19 cellular contexts compared by ENCODE assay signal in the genomic region with DNA sequence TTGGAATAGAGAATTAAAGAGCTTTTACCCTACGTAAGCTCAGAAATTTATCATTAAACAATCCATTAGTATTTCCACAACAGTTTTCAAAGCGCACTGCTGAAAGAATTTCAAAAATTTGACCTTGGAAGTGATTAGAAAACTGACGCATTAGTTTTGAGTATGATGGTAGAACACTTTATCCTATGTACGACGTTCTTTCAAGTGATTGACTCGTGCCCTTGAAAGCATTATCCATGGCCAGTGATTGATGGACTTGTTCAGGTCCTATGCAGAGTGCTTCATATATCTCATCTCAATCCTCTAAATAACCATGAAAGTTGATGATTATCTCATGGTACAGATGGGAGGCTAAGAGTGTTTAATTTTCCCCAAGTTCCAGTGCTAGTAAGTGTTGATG.
DNase-seq lines count a peak whose midpoint lies in the region; ATAC-seq and TF ChIP-seq lines count a peak whose summit lies in the region.
"Had no signal": no experiment of that assay in that cellular context is flagged by ENCODE, and none has a peak within 500 bp of the region (broad histone marks: within the 10 kb centered on the region; RNA-seq: fewer than 3 reads in every experiment).

No MANE protein-coding gene starts in this region.

- no peaks in the 10 kb centered on the region for H3F3A ChIP-seq in PC-3 (ENCODE audit: low read length, unreplicated experiment)

- no peaks in the 10 kb centered on the region for H3K36me3 Mint-ChIP-seq in mesothelial cell of epicardium
- no peaks in the 10 kb centered on the region for H3K36me3 Mint-ChIP-seq in CD14-positive monocyte

- no peak overlapping the region for H3K4me3 Mint-ChIP-seq in mesothelial cell of epicardium
- H3K4me3 Mint-ChIP-seq in CD14-positive monocyte: no peak overlapping the region

- H3K36me3 ChIP-seq in ascending aorta (no peaks in the 10 kb centered on the region), PC-3 (ENCODE audit: low read depth, low read length) (no peaks in the 10 kb centered on the region)
- H3K36me3 ChIP-seq: BLaER1 treated with 17β-estradiol and CSF1 and Interleukin-3, amounts not matched to agents 10 nM and 100 nM had no signal

- CTCF ChIA-PET in PC-3 (lab: Charles Lee): interaction anchor here (0.5 kb wide), 1 partner anchor 1158 kb away, joined by 3 read pairs; no protein-coding TSS in a partner anchor

- H3K4me1 ChIP-seq in ascending aorta: no peaks in the 10 kb centered on the region
- no peaks in the 10 kb centered on the region for H3K4me1 ChIP-seq in PC-3 (ENCODE audit: insufficient read depth, low read length)
- H3K4me1 ChIP-seq: BLaER1 treated with 17β-estradiol and CSF1 and Interleukin-3, amounts not matched to agents 10 nM and 100 nM had no signal

- no peaks in the 10 kb centered on the region for H3K9me2 ChIP-seq in PC-3 (replicated peaks; ENCODE audit: low read length)

- no peak overlapping the region for H2AFZ ChIP-seq in PC-3 (ENCODE audit: low read length)
- H2AFZ ChIP-seq: GM23248 had no signal

- BruUV-seq in PC-3 (replicated peaks; lab: Mats Ljungman, UMichigan): no TSS peak

- H4K20me1 ChIP-seq in PC-3 (ENCODE audit: low read length): no peaks in the 10 kb centered on the region
- H4K20me1 ChIP-seq: BLaER1 treated with 17β-estradiol and CSF1 and Interleukin-3, amounts not matched to agents 10 nM and 100 nM had no signal

- ATAC-seq in left cardiac atrium (peak; percentile 18 to 37), HG03432 (IDR thresholded peaks at IDR 0.05; ENCODE audit: unreplicated experiment) (no peak), PC-3 (no peak)
- ATAC-seq: A549 had no signal

- POLR2A ChIA-PET in PC-3 (lab: Charles Lee; ENCODE audit: unreplicated experiment): no interaction called here

- H3K4me3 ChIP-seq in ascending aorta: no peak overlapping the region
- H3K4me3 ChIP-seq in PC-3 (ENCODE audit: low read length): no peak overlapping the region
- H3K4me3 ChIP-seq: A549; BLaER1 treated with 17β-estradiol and CSF1 and Interleukin-3, amounts not matched to agents 10 nM and 100 nM; GM12878; GM23248 had no signal

- H3K9me3 Mint-ChIP-seq in mesothelial cell of epicardium (no peaks in the 10 kb centered on the region), CD14-positive monocyte (peaks cover 0 to 2% (median 0%) of the 10 kb centered on the region in 7 donors)

- H3K27ac Mint-ChIP-seq in mesothelial cell of epicardium (peak overlapping the region; percentile 75), CD14-positive monocyte (no peak overlapping the region)

- H3K27me3 ChIP-seq in ascending aorta: no peaks in the 10 kb centered on the region
- peaks cover 4% of the 10 kb centered on the region; the same call in 1 of the 2 replicates for H3K27me3 ChIP-seq in PC-3 (ENCODE audit: low read length)
- H3K27me3 ChIP-seq: BLaER1 treated with 17β-estradiol and CSF1 and Interleukin-3, amounts not matched to agents 10 nM and 100 nM had no signal

- H3K27me3 Mint-ChIP-seq in mesothelial cell of epicardium (ENCODE audit: low read depth): no peaks in the 10 kb centered on the region
- H3K27me3 Mint-ChIP-seq in CD14-positive monocyte (ENCODE audit: low read depth in 3 of 3): no peaks in the 10 kb centered on the region

- peak; percentile 61 for DNase-seq in DMS114 treated with DMSO at 0.1 percent for 48 hours (lab: John Stamatoyannopoulos, UW; ENCODE audit: unreplicated experiment)
- DNase-seq in ascending aorta (ENCODE audit: low spot score in 2 of 2): no peak
- DNase-seq in left cardiac atrium: no peak
- no peak for DNase-seq in mesothelial cell of epicardium (ENCODE audit: low spot score in 2 of 2, unreplicated experiment in 2 of 2)
- no peak for DNase-seq in CD14-positive monocyte (ENCODE audit: low spot score)
- DNase-seq in hepatic stellate cell (ENCODE audit: low spot score): no peak
- no peak for DNase-seq in PC-3
- DNase-seq: GDM1; GM23248; HCEC 1CT; NCI-H1930; NCI-H2171; NCI-H69; NK-92 treated with Interleukin-12 subunit alpha and Interleukin-12 subunit beta, amount 100 ng/mL, for 24 hours; OCI-M1 had no signal

- H3K4me2 ChIP-seq in PC-3 (ENCODE audit: low read length): no peak overlapping the region
- H3K4me2 ChIP-seq: A549; BLaER1 treated with 17β-estradiol and CSF1 and Interleukin-3, amounts not matched to agents 10 nM and 100 nM had no signal

- no peak for TF ChIP-seq CTCF in ascending aorta (IDR thresholded peaks at IDR 0.05)
- TF ChIP-seq CTCF in mesothelial cell of epicardium (IDR thresholded peaks at IDR 0.05; ENCODE audit: unreplicated experiment): no peak
- no peak for TF ChIP-seq CTCF in CD14-positive monocyte (IDR thresholded peaks at IDR 0.05)
- no peak for TF ChIP-seq CTCF in PC-3 (conservative IDR thresholded peaks at IDR 0.05; ENCODE audit: low read depth, low read length)

- H3K27ac ChIP-seq in ascending aorta (peak overlapping the region; percentile 4 to 19), PC-3 (ENCODE audit: low read length) (no peak overlapping the region)
- H3K27ac ChIP-seq: A549; BLaER1 treated with 17β-estradiol and CSF1 and Interleukin-3, amounts not matched to agents 10 nM and 100 nM; GM23248 had no signal

- H3K9me3 ChIP-seq in ascending aorta (no peaks in the 10 kb centered on the region), PC-3 (ENCODE audit: low read length) (no peaks in the 10 kb centered on the region)
- H3K9me3 ChIP-seq: A549; BLaER1 treated with 17β-estradiol and CSF1 and Interleukin-3, amounts not matched to agents 10 nM and 100 nM had no signal

- H3K4me1 Mint-ChIP-seq in mesothelial cell of epicardium (peaks cover 62% of the 10 kb centered on the region), CD14-positive monocyte (no peaks in the 10 kb centered on the region)

- intact Hi-C loops in ascending aorta (cut with DNase I) (loop anchor here (10.0 kb wide), 1 partner anchor 342 kb away; no protein-coding TSS in a partner anchor), left cardiac atrium (cut with DNase I) (no loop called here), CD14-positive monocyte (cut with micrococcal nuclease) (no loop called here), PC-3 (cut with micrococcal nuclease) (no loop called here)

- no peak overlapping the region for H3K9ac ChIP-seq in PC-3 (ENCODE audit: low read length)
- H3K9ac ChIP-seq: BLaER1 treated with 17β-estradiol and CSF1 and Interleukin-3, amounts not matched to agents 10 nM and 100 nM; GM23248 had no signal

- no peaks in the 10 kb centered on the region for H3K79me2 ChIP-seq in PC-3 (ENCODE audit: low read length)

Comparison
In these comparisons a context has a peak if more than half of its experiments do, and no peak if none do; other contexts are left out.
1. ATAC-seq: peak in left cardiac atrium (2 of 2); none in HG03432 (single experiment) and PC-3 (single experiment).